8 cellular contexts compared by ENCODE assay signal in the genomic region with DNA sequence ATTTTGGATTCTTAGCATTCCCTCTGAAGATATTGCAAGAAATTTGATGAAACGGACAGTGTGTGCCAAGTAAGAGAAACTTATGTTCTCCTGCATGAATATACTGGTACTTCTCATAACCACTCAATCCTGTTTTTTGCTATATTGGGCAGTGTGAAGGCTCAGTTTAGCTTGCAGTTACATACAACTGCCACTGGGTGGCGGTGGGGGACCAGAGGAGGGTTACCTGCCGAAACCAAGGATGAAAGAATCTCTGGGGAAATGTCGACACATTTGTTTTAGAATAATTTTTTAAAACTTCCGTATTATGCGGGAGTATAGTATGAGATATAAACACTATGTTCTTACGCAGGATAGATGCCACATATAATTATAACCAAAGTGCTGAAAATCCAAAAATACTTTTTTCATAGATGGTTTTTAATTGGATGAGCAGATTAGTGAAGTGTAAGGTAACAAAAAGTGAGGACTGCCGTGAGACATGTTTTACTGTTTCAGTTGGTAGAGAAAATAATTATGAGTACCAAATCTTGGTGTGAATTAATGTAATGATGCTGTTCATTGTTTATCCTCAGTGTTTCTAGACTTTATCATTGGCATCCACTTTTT. TPM values are rescaled to one million over a fixed set of nuclear protein-coding genes. Genes with fewer than 3 reads are reported as not detected.
DNase-seq lines count a peak whose midpoint lies in the region; ATAC-seq and TF ChIP-seq lines count a peak whose summit lies in the region.

No MANE protein-coding gene starts in this region.

- H3K9me3 ChIP-seq in mammary epithelial cell (replicated peaks; ENCODE audit: insufficient read depth, low read length), result no peaks in the 10 kb centered on the region

- no peaks in the 10 kb centered on the region for H3K4me1 ChIP-seq in mammary epithelial cell (ENCODE audit: insufficient read depth, low read length)

- peak; percentile 90 for ATAC-seq in GM18873 (IDR thresholded peaks at IDR 0.05; ENCODE audit: low FRiP score, unreplicated experiment)
- peak; percentile 85 for ATAC-seq in HG03097 (IDR thresholded peaks at IDR 0.05; ENCODE audit: low FRiP score, unreplicated experiment)

- H4K20me1 ChIP-seq in mammary epithelial cell (ENCODE audit: insufficient read depth, low read length), result no peaks in the 10 kb centered on the region

- H3K4me3 ChIP-seq in AG10803 (ENCODE audit: low read length) (no peak overlapping the region), WI38 (ENCODE audit: low read depth, low read length) (no peak overlapping the region), mammary epithelial cell (replicated peaks in 1 of 3; ENCODE audit: insufficient read depth in 1 of 3, low read depth in 2 of 3, low read length in 3 of 3) (peak overlapping the region; percentile 25 to 29 (median 26)), kidney epithelial cell (ENCODE audit: low read depth, low read length) (no peak overlapping the region)

- 3% methylated on average over 8 of the region's 8 CpGs for WGBS in mammary epithelial cell (ENCODE audit: low coverage, missing lambda C conversion rate)

- H3K27me3 ChIP-seq in mammary epithelial cell (ENCODE audit: insufficient read depth, low read length) (no peaks in the 10 kb centered on the region), kidney epithelial cell (ENCODE audit: control insufficient read depth, insufficient read depth, low read length) (no peaks in the 10 kb centered on the region)

- dilution Hi-C loops in mammary epithelial cell (cut with HindIII; ENCODE audit: low sequenced_read_pairs), result no loop called here

- TF ChIP-seq CTCF in AG10803 (conservative IDR thresholded peaks at IDR 0.05; ENCODE audit: low read length) (peak; percentile 99), WI38 (IDR thresholded peaks at IDR 0.05; ENCODE audit: low read depth, low read length) (peak; percentile 99), mammary epithelial cell (conservative IDR thresholded peaks at IDR 0.05 in 1 of 2, IDR thresholded peaks at IDR 0.05 in 1 of 2; ENCODE audit: extremely low read depth in 1 of 2, insufficient read depth in 1 of 2, low read depth in 1 of 2, low read length in 2 of 2) (peak; percentile 96 to 98), kidney epithelial cell (IDR thresholded peaks at IDR 0.05; ENCODE audit: insufficient read depth, low read length, poor library complexity, severe bottlenecking) (peak; percentile 98)

- H3K9ac ChIP-seq in mammary epithelial cell (ENCODE audit: insufficient read depth, low read length), result no peak overlapping the region

- peak overlapping the region; percentile 72 for H3K4me2 ChIP-seq in mammary epithelial cell (ENCODE audit: insufficient read depth, low read depth, low read length)

- peak; percentile 49 for DNase-seq in AG10803 (ENCODE audit: low read depth)
- DNase-seq in NCI-H2171 (lab: John Stamatoyannopoulos, UW), result peak; percentile 66
- DNase-seq in mammary epithelial cell, result peak; percentile 64
- no peak for DNase-seq in kidney epithelial cell (ENCODE audit: low read depth)
- peak; percentile 55 to 68 for DNase-seq in stimulated activated CD4-positive, alpha-beta T cell treated with anti-CD3 and anti-CD28 coated beads, Interleukin-2, amount 100 ng/mL, for 48 hours

- CTCF ChIA-PET in mammary epithelial cell (lab: Charles Lee; ENCODE audit: low non-redundant PET), result interaction anchor here (0.7 kb wide), 1 partner anchor 179 kb away, joined by 3 read pairs; no protein-coding TSS in a partner anchor

- intact Hi-C loops in mammary epithelial cell (cut with micrococcal nuclease), result loop anchor here (1.0 to 2.0 kb wide), 3 partner anchors 175 to 1125 kb away; no protein-coding TSS in a partner anchor

- H3K27ac ChIP-seq in mammary epithelial cell (ENCODE audit: insufficient read depth, low read depth, low read length), result no peak overlapping the region

- in situ Hi-C loops in mammary epithelial cell (cut with MboI; ENCODE audit: low sequenced_read_pairs in 2 of 2), result no loop called here

- peak overlapping the region; percentile 29 for H2AFZ ChIP-seq in mammary epithelial cell (ENCODE audit: low read depth, low read length)

- BruUV-seq in mammary epithelial cell (replicated peaks; lab: Mats Ljungman, UMichigan), result no TSS peak

- peaks cover 40% of the 10 kb centered on the region for H3K79me2 ChIP-seq in mammary epithelial cell (ENCODE audit: insufficient read depth, low read length)

- peaks cover 4% of the 10 kb centered on the region for H3K36me3 ChIP-seq in mammary epithelial cell (ENCODE audit: insufficient read depth, low read length)
- H3K36me3 ChIP-seq in kidney epithelial cell (ENCODE audit: control insufficient read depth, insufficient read depth, low read length), result no peaks in the 10 kb centered on the region

RNA-seq across cellular contexts. Expression of gene TRMT11, which starts 9.7 kb away (rescaled TPM):
- total RNA-seq in mammary epithelial cell (10 to 100 TPM; 19.5 to 23.3 TPM), kidney epithelial cell (13.1 and 18.8 TPM in 2 replicates)
- polyA plus RNA-seq in mammary epithelial cell, result 14.8 TPM
- 2.7 TPM for polyA minus RNA-seq in mammary epithelial cell

RNA-seq across cellular contexts. Expression of gene HINT3, which starts 39.5 kb away (rescaled TPM):
- total RNA-seq in mammary epithelial cell (10 to 100 TPM; 13.3 to 23.5 TPM), kidney epithelial cell (25.5 and 30.5 TPM in 2 replicates)
- 0.94 TPM for polyA plus RNA-seq in mammary epithelial cell
- polyA minus RNA-seq in mammary epithelial cell, result 0.93 TPM

Comparison
In these comparisons a context has a peak if more than half of its experiments do, and no peak if none do; other contexts are left out.
1. H3K4me3 ChIP-seq: peak in mammary epithelial cell (3 of 3); none in AG10803 (single experiment), WI38 (single experiment) and kidney epithelial cell (single experiment).
2. Peak in every context shown above with its lines, with median percentiles within 50 percentile points of each other: CTCF ChIP-seq.